In the genomic region with DNA sequence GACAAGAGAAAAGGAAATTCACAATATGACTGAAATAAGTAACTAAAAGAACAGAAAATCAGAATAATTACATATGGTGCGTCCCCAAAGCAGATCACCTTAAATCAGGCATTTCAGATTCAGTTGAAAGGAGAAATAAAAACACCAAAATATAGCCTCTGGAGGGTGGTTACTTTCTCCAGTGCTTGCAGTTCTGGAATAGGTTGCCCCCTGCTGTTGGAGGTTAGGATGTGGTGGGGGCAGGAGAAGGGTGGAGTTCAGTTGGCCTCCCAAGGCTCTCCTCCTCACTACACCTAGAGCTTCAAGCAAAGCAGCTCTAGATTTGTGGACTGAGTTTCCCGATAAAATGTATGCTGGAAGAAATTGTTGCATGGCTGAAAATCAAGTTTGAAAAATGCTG, we compare ENCODE assay signal across 9 cellular contexts.
A peak's percentile ranks its signal among the peaks of the same experiment; 100 is the strongest.
DNase-seq lines count a peak whose midpoint lies in the region; ATAC-seq, FAIRE-seq and TF ChIP-seq lines count a peak whose summit lies in the region.
"Had no signal": no experiment of that assay in that cellular context is flagged by ENCODE, and none has a peak within 500 bp of the region (broad histone marks: within the 10 kb centered on the region; RNA-seq: fewer than 3 reads in every experiment).

No MANE protein-coding gene starts in this region.

- H3K9me2 ChIP-seq in SK-N-SH, result no peaks in the 10 kb centered on the region

- no peaks in the 10 kb centered on the region for H3F3A ChIP-seq in SK-N-SH (replicated peaks; ENCODE audit: insufficient read depth)

- no peaks in the 10 kb centered on the region for H3K27me3 Mint-ChIP-seq in T-cell

- no peak overlapping the region for H2AFZ ChIP-seq in SK-N-SH (ENCODE audit: low read depth)
- no peak overlapping the region for H2AFZ ChIP-seq in GM12878 (ENCODE audit: control insufficient read depth, low read depth, low read length)

- peaks cover 0 to 1% of the 10 kb centered on the region in 2 experiments for H3K36me3 ChIP-seq in SK-N-SH (replicated peaks in 1 of 2; ENCODE audit: control insufficient read depth in 1 of 2, insufficient read depth in 2 of 2, low read length in 1 of 2)
- no peaks in the 10 kb centered on the region for H3K36me3 ChIP-seq in GM12878 (ENCODE audit: control insufficient read depth in 2 of 2, insufficient read depth in 2 of 2, low read length in 1 of 2)

- no peak overlapping the region for H3K4me3 Mint-ChIP-seq in T-cell

- H3K4me3 ChIP-seq in SK-N-SH (ENCODE audit: low read depth in 2 of 2, low read length in 1 of 2) (no peak overlapping the region), GM12878 (no peak overlapping the region)

- CTCF ChIA-PET in SK-N-SH (lab: Yijun Ruan, JAX), result interaction anchor here (1.2 kb wide), 1 partner anchor 21 kb away, joined by 4 read pairs; no protein-coding TSS in a partner anchor
- CTCF ChIA-PET in GM12878 (lab: Yijun Ruan, JAX), result no interaction called here
- CTCF ChIA-PET in T-cell (lab: Charles Lee), result no interaction called here

- H3K4me2 ChIP-seq in SK-N-SH (no peak overlapping the region), GM12878 (ENCODE audit: control insufficient read depth, insufficient read depth) (no peak overlapping the region)

- H3K9me3 ChIP-seq in SK-N-SH, result peaks cover 13% of the 10 kb centered on the region
- H3K9me3 ChIP-seq in GM12878 (replicated peaks; ENCODE audit: control insufficient read depth, insufficient read depth, low read length), result no peaks in the 10 kb centered on the region; the same call in 2 of the 3 replicates
- H3K9me3 ChIP-seq: Caco-2 had no signal

- SMC1A ChIA-PET in GM12878 (lab: Charles Lee; ENCODE audit: uncharacterized antibody, unreplicated experiment), result interaction anchor here (1.3 kb wide), 1 partner anchor 20 kb away, joined by 3 read pairs; no protein-coding TSS in a partner anchor

- TF ChIP-seq CTCF in SK-N-SH (IDR thresholded peaks at IDR 0.05) (peak; percentile 42), GM12878 (IDR thresholded peaks at IDR 0.05 in 2 of 3, conservative IDR thresholded peaks at IDR 0.05 in 1 of 3; ENCODE audit: control insufficient read depth in 2 of 3, extremely low read depth in 1 of 3, insufficient read depth in 1 of 3, low read depth in 3 of 3, low read length in 3 of 3) (peak; percentile 38 to 45 (median 42); a peak in 5 of 6 replicates)

- H4K20me1 ChIP-seq in SK-N-SH (ENCODE audit: insufficient read depth), result no peaks in the 10 kb centered on the region
- no peaks in the 10 kb centered on the region for H4K20me1 ChIP-seq in GM12878 (ENCODE audit: control insufficient read depth, insufficient read depth)

- no peaks in the 10 kb centered on the region for H3K36me3 Mint-ChIP-seq in T-cell

- FAIRE-seq in GM12878 (lab: Jason Lieb, UNC), result peak; percentile 65

- H3K4me1 ChIP-seq in SK-N-SH (ENCODE audit: control insufficient read depth in 1 of 2, insufficient read depth in 2 of 2, low read depth in 1 of 2, low read length in 1 of 2) (no peaks in the 10 kb centered on the region), GM12878 (ENCODE audit: control insufficient read depth, insufficient read depth, low read length) (no peaks in the 10 kb centered on the region)
- H3K4me1 ChIP-seq: Caco-2 had no signal

- no peaks in the 10 kb centered on the region for H3K4me1 Mint-ChIP-seq in T-cell

- no peak for TF ChIP-seq EP300 in SK-N-SH (IDR thresholded peaks at IDR 0.05; ENCODE audit: borderline replicate concordance in 1 of 2, low read depth in 1 of 2, low read length in 1 of 2)
- TF ChIP-seq EP300 in GM12878 (IDR thresholded peaks at IDR 0.05; ENCODE audit: borderline replicate concordance in 1 of 2, control insufficient read depth in 1 of 2, low read depth in 2 of 2, low read length in 2 of 2), result no peak

- POLR2A ChIA-PET in SK-N-SH (lab: Yijun Ruan, JAX) (no interaction called here), GM12878 (lab: Charles Lee) (interaction anchor here (0.7 kb wide), 1 partner anchor 936 kb away, joined by 6 read pairs; no protein-coding TSS in a partner anchor), T-cell (lab: Charles Lee) (interaction anchor here in 1 of 2 donors (0.6 kb wide), 1 partner anchor 9 kb away, joined by 3 read pairs; no protein-coding TSS in a partner anchor)

- H3K27ac ChIP-seq in SK-N-SH (ENCODE audit: low read depth in 2 of 2, low read length in 1 of 2) (no peak overlapping the region), GM12878 (ENCODE audit: control insufficient read depth, insufficient read depth) (no peak overlapping the region)

- ATAC-seq in SK-N-SH treated with all-trans-retinoic acid at 6 μM for 48 hours (no peak), HG03342 (IDR thresholded peaks at IDR 0.05; ENCODE audit: unreplicated experiment) (peak; percentile 89), GM12878 (peak; percentile 85), T-cell (replicated peaks in 1 of 4) (no peak), left cardiac atrium (no peak)

- WGBS in SK-N-SH (ENCODE audit: low lambda C conversion rate), result 85% methylated on average over 2 of the region's 2 CpGs
- 23% methylated on average over 2 of the region's 2 CpGs for WGBS in GM12878 (ENCODE audit: insufficient coverage, insufficient replicate concordance, low lambda C conversion rate, missing lambda C conversion rate)

- intact Hi-C loops in GM12878 (cut with micrococcal nuclease; ENCODE audit: unreplicated experiment), result no loop called here
- intact Hi-C loops in left cardiac atrium (cut with DNase I), result no loop called here

- H3K9me3 Mint-ChIP-seq in T-cell, result peaks cover 0 to 12% (median 3%) of the 10 kb centered on the region in 3 donors

- H3K79me2 ChIP-seq in SK-N-SH (ENCODE audit: insufficient read depth) (no peaks in the 10 kb centered on the region), GM12878 (ENCODE audit: control insufficient read depth, insufficient read depth, low read length) (no peaks in the 10 kb centered on the region)

- no TSS peak for BruUV-seq in GM12878 (replicated peaks; lab: Mats Ljungman, UMichigan)

- peak; percentile 24 for DNase-seq in SK-N-SH
- no peak for DNase-seq in GM12878 (ENCODE audit: low read depth, low spot score)
- DNase-seq in renal cortical epithelial cell (ENCODE audit: low read depth), result peak; percentile 23
- DNase-seq in T-cell, result no peak
- DNase-seq in left cardiac atrium, result no peak
- DNase-seq in COLO668 (lab: John Stamatoyannopoulos, UW; ENCODE audit: unreplicated experiment), result no peak

- in situ Hi-C loops in GM12878 (cut with MboI), result no loop called here

- no peak overlapping the region for H3K9ac ChIP-seq in SK-N-SH
- no peak overlapping the region for H3K9ac ChIP-seq in GM12878 (ENCODE audit: control insufficient read depth, insufficient read depth, low read length)

- TF ChIP-seq POLR2A in GM12878 (IDR thresholded peaks at IDR 0.05; ENCODE audit: low read depth, low read length), result no peak

- peak; percentile 43; the same call in 1 of the 2 replicates for TF ChIP-seq RAD21 in SK-N-SH (IDR thresholded peaks at IDR 0.05; ENCODE audit: low read length)
- peak; percentile 48 for TF ChIP-seq RAD21 in GM12878 (IDR thresholded peaks at IDR 0.05; ENCODE audit: insufficient read depth, low read depth, low read length)

- H3K27ac Mint-ChIP-seq in T-cell, result no peak overlapping the region

- RAD21 ChIA-PET in GM12878 (lab: Charles Lee; ENCODE audit: unreplicated experiment), result no interaction called here

- H3K27me3 ChIP-seq in SK-N-SH (ENCODE audit: insufficient read depth) (no peaks in the 10 kb centered on the region), GM12878 (replicated peaks in 1 of 2; ENCODE audit: control insufficient read depth in 2 of 2, insufficient read depth in 2 of 2, low read length in 1 of 2) (no peaks in the 10 kb centered on the region)

TF ChIP-seq in SK-N-SH, 30 proteins besides CTCF, POLR2A, EP300 and RAD21:
- TF ChIP-seq GATA2 (CRISPR knock-in tag; IDR thresholded peaks at IDR 0.05) (no peak), SMC3 (IDR thresholded peaks at IDR 0.05; ENCODE audit: low read depth, low read length) (peak; percentile 33)

TF ChIP-seq in SK-N-SH treated with all-trans-retinoic acid at 6 μM for 48 hours, 23 proteins besides CTCF, POLR2A, EP300 and RAD21:
- TF ChIP-seq ZC3H10 (CRISPR knock-in tag; IDR thresholded peaks at IDR 0.05), result no peak
- TF ChIP-seq SNAI2 (CRISPR knock-in tag; IDR thresholded peaks at IDR 0.05), result no peak
- no peak for TF ChIP-seq GLIS3 (CRISPR knock-in tag; IDR thresholded peaks at IDR 0.05)
- no peak for TF ChIP-seq ESRRG (CRISPR knock-in tag; IDR thresholded peaks at IDR 0.05)
- TF ChIP-seq OSR1 (CRISPR knock-in tag; IDR thresholded peaks at IDR 0.05), result no peak
- no peak for TF ChIP-seq ZFP3 (CRISPR knock-in tag; IDR thresholded peaks at IDR 0.05)
- TF ChIP-seq ZNF565 (CRISPR knock-in tag; conservative IDR thresholded peaks at IDR 0.05; ENCODE audit: low read depth), result no peak
- TF ChIP-seq ZNF70 (CRISPR knock-in tag; IDR thresholded peaks at IDR 0.05), result no peak
- TF ChIP-seq TCF4 (CRISPR knock-in tag; IDR thresholded peaks at IDR 0.05; ENCODE audit: borderline replicate concordance), result no peak
- TF ChIP-seq PPARA (CRISPR knock-in tag; IDR thresholded peaks at IDR 0.05; ENCODE audit: borderline replicate concordance), result no peak

TF ChIP-seq in GM12878, 131 proteins besides CTCF, POLR2A, EP300 and RAD21:
- peak; percentile 33; the same call in 1 of the 2 replicates for TF ChIP-seq SMC3 (IDR thresholded peaks at IDR 0.05; ENCODE audit: borderline replicate concordance, low read length)
- TF ChIP-seq, protein P1, sequence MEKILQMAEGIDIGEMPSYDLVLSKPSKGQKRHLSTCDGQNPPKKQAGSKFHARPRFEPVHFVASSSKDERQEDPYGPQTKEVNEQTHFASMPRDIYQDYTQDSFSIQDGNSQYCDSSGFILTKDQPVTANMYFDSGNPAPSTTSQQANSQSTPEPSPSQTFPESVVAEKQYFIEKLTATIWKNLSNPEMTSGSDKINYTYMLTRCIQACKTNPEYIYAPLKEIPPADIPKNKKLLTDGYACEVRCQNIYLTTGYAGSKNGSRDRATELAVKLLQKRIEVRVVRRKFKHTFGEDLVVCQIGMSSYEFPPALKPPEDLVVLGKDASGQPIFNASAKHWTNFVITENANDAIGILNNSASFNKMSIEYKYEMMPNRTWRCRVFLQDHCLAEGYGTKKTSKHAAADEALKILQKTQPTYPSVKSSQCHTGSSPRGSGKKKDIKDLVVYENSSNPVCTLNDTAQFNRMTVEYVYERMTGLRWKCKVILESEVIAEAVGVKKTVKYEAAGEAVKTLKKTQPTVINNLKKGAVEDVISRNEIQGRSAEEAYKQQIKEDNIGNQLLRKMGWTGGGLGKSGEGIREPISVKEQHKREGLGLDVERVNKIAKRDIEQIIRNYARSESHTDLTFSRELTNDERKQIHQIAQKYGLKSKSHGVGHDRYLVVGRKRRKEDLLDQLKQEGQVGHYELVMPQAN (conservative IDR thresholded peaks at IDR 0.05), result no peak

Comparison
In these comparisons a context has a peak if more than half of its experiments do, and no peak if none do; other contexts are left out.
1. DNase-seq: peak in SK-N-SH (single experiment) and renal cortical epithelial cell (single experiment); none in GM12878 (single experiment), T-cell (0 of 34), left cardiac atrium (single experiment) and COLO668 (single experiment).
2. ATAC-seq: peak in HG03342 (single experiment) and GM12878 (single experiment); none in SK-N-SH treated with all-trans-retinoic acid at 6 μM for 48 hours (single experiment), T-cell (0 of 4) and left cardiac atrium (0 of 2).